In genomic region chr2:96963316-96963715, GRCh38 we compare ENCODE assay signal across 1 cellular context.
TF ChIP-seq lines count a peak whose summit lies in the region.

No MANE protein-coding gene starts in this region.

TF ChIP-seq in HepG2, 621 proteins besides CTCF, POLR2A, EP300 and RAD21 (continued from another document):
- 0 out of 2 replicates have a peak, but pooled peaks have one; percentile 17 for TF ChIP-seq ZNF687 (CRISPR knock-in tag; IDR thresholded peaks at IDR 0.05)
- 0 out of 2 replicates have a peak, but pooled peaks have one; percentile 33 for TF ChIP-seq RXRA (CRISPR knock-in tag; IDR thresholded peaks at IDR 0.05)
